In the genomic region with DNA sequence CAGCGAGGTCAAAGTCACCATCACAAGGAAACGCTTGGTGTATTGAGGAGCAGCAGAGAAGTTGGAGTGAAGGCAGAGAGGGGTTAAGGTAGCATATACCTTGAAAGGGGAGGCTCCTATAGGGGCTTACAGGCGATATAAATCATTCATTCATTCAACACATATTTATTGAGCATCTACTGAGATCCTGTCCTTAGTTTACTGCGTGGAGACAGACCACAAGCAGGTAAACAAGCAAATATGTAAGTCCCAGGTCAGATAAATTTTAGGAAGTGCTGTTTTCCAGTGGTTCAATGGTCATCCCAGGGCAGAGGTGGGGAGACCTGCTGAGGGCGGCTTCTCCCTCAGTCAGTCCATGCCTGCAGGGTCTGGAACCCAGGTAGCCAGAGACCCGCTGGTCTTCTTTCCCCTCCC, we compare ENCODE assay signal across 8 cellular contexts. TPM values are rescaled to one million over a fixed set of nuclear protein-coding genes. Genes with fewer than 3 reads are reported as not detected.
DNase-seq lines count a peak whose midpoint lies in the region; ATAC-seq and TF ChIP-seq lines count a peak whose summit lies in the region.

No MANE protein-coding gene starts in this region.

- no peaks in the 10 kb centered on the region for H3K9me2 ChIP-seq in hepatocyte (replicated peaks; ENCODE audit: insufficient read depth)

- H3K27me3 Mint-ChIP-seq in T-cell = no peaks in the 10 kb centered on the region

- H3K4me1 Mint-ChIP-seq in T-cell = peaks cover 10 to 13% (median 12%) of the 10 kb centered on the region in 3 donors

- TF ChIP-seq CTCF in hepatocyte (IDR thresholded peaks at IDR 0.05; ENCODE audit: poor library complexity) (no peak), GM20000 (IDR thresholded peaks at IDR 0.05; ENCODE audit: extremely low read depth, missing control alignments) (no peak)

- H3K9me3 Mint-ChIP-seq in T-cell = no peaks in the 10 kb centered on the region

- H3K4me1 ChIP-seq in hepatocyte (ENCODE audit: insufficient read depth) = peaks cover 13% of the 10 kb centered on the region
- H3K4me1 ChIP-seq in skeletal muscle tissue (ENCODE audit: control insufficient read depth in 3 of 3, insufficient read depth in 3 of 3, low read length in 3 of 3) = peaks cover 13 to 15% (median 15%) of the 10 kb centered on the region in 3 donors

- 36% methylated on average over 6 of the region's 6 CpGs for WGBS in hepatocyte (ENCODE audit: low lambda C conversion rate, missing lambda C conversion rate)

- H3K27ac ChIP-seq in hepatocyte (no peak overlapping the region), skeletal muscle tissue (ENCODE audit: low read depth, low read length) (no peak overlapping the region)

- DNase-seq in H7 (no peak), T-cell (no peak), hepatocyte (ENCODE audit: low spot score) (no peak), hepatic stellate cell (ENCODE audit: low spot score) (no peak), GM20000 (ENCODE audit: low spot score) (no peak), NCI-H446 treated with DMSO at 0.1 percent for 48 hours (lab: John Stamatoyannopoulos, UW) (no peak)

- H3K4me3 ChIP-seq in H7 (ENCODE audit: insufficient read depth, low read depth, low read length) (peak overlapping the region; percentile 58), hepatocyte (peak overlapping the region; percentile 63), skeletal muscle tissue (ENCODE audit: low read length in 3 of 3) (peak overlapping the region; percentile 52 to 66 (median 56))

- H3K9me3 ChIP-seq in hepatocyte (ENCODE audit: low read depth) (no peaks in the 10 kb centered on the region), skeletal muscle tissue (ENCODE audit: control insufficient read depth in 3 of 3, low read length in 3 of 3) (no peaks in the 10 kb centered on the region)

- H3K36me3 ChIP-seq in H7 (replicated peaks; ENCODE audit: control insufficient read depth, insufficient read depth, low read length) = peaks cover 24% of the 10 kb centered on the region
- H3K36me3 ChIP-seq in hepatocyte (replicated peaks; ENCODE audit: insufficient read depth, low read depth) = no peaks in the 10 kb centered on the region
- H3K36me3 ChIP-seq in skeletal muscle tissue (ENCODE audit: control insufficient read depth in 3 of 3, insufficient read depth in 3 of 3, low read length in 3 of 3) = no peaks in the 10 kb centered on the region

- no peaks in the 10 kb centered on the region for H4K20me1 ChIP-seq in hepatocyte (ENCODE audit: insufficient read depth, poor library complexity, severe bottlenecking)

- POLR2A ChIA-PET in T-cell (lab: Charles Lee) = no interaction called here

- H2AFZ ChIP-seq in hepatocyte = peak overlapping the region; percentile 100

- peak overlapping the region in 1 of 2 donors; percentile 3 for H3K27ac Mint-ChIP-seq in T-cell

- H3K36me3 Mint-ChIP-seq in T-cell = no peaks in the 10 kb centered on the region

- no peak for ATAC-seq in T-cell (replicated peaks in 1 of 4)
- no peak for ATAC-seq in GM21515 (IDR thresholded peaks at IDR 0.05; ENCODE audit: unreplicated experiment)

- CTCF ChIA-PET in T-cell (lab: Charles Lee) = no interaction called here

- H3K27me3 ChIP-seq in H7 (ENCODE audit: control insufficient read depth, insufficient read depth, low read length) (no peaks in the 10 kb centered on the region), hepatocyte (no peaks in the 10 kb centered on the region), skeletal muscle tissue (ENCODE audit: control insufficient read depth in 3 of 3, insufficient read depth in 3 of 3, low read length in 3 of 3) (no peaks in the 10 kb centered on the region)

- H3K4me2 ChIP-seq in hepatocyte = peak overlapping the region; percentile 99

- peak overlapping the region in 1 of 3 donors; percentile 45 for H3K9ac ChIP-seq in skeletal muscle tissue (ENCODE audit: low read depth in 1 of 3, low read length in 3 of 3)

- H3K4me3 Mint-ChIP-seq in T-cell = peak overlapping the region; percentile 70 to 88 (median 76)

- peaks cover 12% of the 10 kb centered on the region for H3K79me2 ChIP-seq in hepatocyte

RNA-seq across cellular contexts. Expression of gene DNMT3B, which starts 0.8 kb away (rescaled TPM):
- 496 and 585 TPM in 2 replicates for total RNA-seq in H7 (2014; rRNA removed; shearing (Covaris generic))
- 1 to 10 TPM in 2 of 5 donors, under 1 TPM in 3; 0.56 to 1.7 (median 0.95) TPM for total RNA-seq in T-cell
- total RNA-seq in hepatocyte = 4.3 and 4.5 TPM in 2 replicates
- polyA plus RNA-seq in hepatocyte = 5.2 and 5.3 TPM in 2 replicates
- 2.1 TPM for total RNA-seq in skeletal muscle tissue

RNA-seq across cellular contexts. Expression of gene COMMD7, which starts 18.2 kb away (rescaled TPM):
- total RNA-seq in H7 (2014; rRNA removed; shearing (Covaris generic)) = 49.7 and 52.6 TPM in 2 replicates
- total RNA-seq in T-cell (10 to 100 TPM; 35.5 to 48.1 (median 37.4) TPM), hepatocyte (62.7 and 75.0 TPM in 2 replicates), skeletal muscle tissue (14.1 TPM)
- polyA plus RNA-seq in hepatocyte = 106 and 118 TPM in 2 replicates

RNA-seq across cellular contexts. Expression of gene MAPRE1, which starts 58.3 kb away (rescaled TPM):
- total RNA-seq in H7 (2014; rRNA removed; shearing (Covaris generic)) = 106 and 108 TPM in 2 replicates
- 100 to 1,000 TPM in 1 of 5 donors, 10 to 100 TPM in 4; 67.9 to 104 (median 77.8) TPM for total RNA-seq in T-cell
- total RNA-seq in hepatocyte = 141 and 147 TPM in 2 replicates
- 54.8 and 67.7 TPM in 2 replicates for polyA plus RNA-seq in hepatocyte
- 74.6 TPM for total RNA-seq in skeletal muscle tissue

Comparison
In these comparisons a context has a peak if more than half of its experiments do, and no peak if none do; other contexts are left out.
1. RNA of gene DNMT3B, which starts 0.8 kb away (total RNA-seq): 496 to 585 TPM in H7; 4.3 to 4.5 TPM in hepatocyte, 2.1 TPM in skeletal muscle tissue (single experiment) and 0.56 to 1.7 TPM in T-cell; every median in the first group is over 10 times any median in the second.
2. Peak in every context shown above with its lines, with median percentiles within 50 percentile points of each other: H3K4me3 ChIP-seq.